ENCODE assay signal across 1 cellular context in the genomic region with DNA sequence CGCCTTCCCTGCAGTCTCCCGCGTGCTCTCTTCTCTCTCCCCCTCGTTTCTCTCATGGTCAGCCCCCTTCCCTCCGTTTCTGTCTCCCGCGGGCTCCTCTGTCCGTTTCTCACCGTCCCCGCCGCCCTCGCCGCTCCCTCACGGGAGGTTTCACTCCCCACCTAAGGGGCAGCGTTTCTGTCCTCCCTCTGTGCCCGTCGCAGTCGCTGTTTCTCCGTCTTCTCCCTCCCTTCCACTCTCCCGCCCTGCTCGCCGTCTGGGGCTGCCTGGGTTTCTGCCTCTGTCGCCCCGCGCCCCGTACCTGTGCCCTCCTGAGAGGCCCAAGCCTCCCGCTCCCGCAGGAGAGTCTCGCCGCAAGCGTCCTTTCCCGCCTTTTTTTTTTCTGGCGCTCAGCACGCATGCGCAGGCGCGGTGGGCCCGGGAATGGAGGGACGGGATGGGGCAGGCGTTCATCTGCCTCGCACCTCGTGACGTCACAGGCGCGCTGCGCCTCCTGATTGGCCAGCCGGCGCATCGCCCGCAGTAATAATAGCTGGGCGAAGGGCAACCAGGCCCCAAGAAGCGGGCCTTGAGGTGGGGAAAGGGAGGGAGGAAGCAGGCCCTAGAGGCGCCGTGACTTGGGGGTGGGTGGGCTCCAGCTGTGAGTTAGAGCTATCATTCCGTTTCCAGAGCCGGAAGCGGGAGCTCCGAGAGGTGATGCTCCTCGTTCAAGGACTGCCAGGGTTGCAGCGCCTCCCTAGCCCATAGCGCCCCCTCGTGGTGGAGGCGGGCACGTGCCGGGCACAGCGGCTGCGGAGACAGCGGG.
TF ChIP-seq lines count a peak whose summit lies in the region.

No MANE protein-coding gene starts in this region.

TF ChIP-seq in HepG2, 621 proteins besides CTCF, POLR2A, EP300 and RAD21 (continued from another document and continues in another):
- TF ChIP-seq, protein P1, sequence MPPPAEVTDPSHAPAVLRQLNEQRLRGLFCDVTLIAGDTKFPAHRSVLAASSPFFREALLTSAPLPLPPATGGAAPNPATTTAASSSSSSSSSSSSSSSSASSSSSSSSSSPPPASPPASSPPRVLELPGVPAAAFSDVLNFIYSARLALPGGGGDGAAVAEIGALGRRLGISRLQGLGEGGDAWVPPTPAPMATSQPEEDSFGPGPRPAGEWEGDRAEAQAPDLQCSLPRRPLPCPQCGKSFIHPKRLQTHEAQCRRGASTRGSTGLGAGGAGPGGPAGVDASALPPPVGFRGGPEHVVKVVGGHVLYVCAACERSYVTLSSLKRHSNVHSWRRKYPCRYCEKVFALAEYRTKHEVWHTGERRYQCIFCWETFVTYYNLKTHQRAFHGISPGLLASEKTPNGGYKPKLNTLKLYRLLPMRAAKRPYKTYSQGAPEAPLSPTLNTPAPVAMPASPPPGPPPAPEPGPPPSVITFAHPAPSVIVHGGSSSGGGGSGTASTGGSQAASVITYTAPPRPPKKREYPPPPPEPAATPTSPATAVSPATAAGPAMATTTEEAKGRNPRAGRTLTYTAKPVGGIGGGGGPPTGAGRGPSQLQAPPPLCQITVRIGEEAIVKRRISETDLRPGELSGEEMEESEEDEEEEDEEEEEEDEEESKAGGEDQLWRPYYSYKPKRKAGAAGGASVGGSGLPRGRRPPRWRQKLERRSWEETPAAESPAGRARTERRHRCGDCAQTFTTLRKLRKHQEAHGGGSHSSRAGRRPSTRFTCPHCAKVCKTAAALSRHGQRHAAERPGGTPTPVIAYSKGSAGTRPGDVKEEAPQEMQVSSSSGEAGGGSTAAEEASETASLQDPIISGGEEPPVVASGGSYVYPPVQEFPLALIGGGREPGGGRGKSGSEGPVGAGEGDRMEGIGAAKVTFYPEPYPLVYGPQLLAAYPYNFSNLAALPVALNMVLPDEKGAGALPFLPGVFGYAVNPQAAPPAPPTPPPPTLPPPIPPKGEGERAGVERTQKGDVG (CRISPR knock-in tag; IDR thresholded peaks at IDR 0.05; ENCODE audit: borderline replicate concordance), result peak; percentile 67; the same call in 1 of the 2 replicates
- peak; percentile 84 for TF ChIP-seq HOXA3 (CRISPR knock-in tag; IDR thresholded peaks at IDR 0.05)
- TF ChIP-seq, protein P2, sequence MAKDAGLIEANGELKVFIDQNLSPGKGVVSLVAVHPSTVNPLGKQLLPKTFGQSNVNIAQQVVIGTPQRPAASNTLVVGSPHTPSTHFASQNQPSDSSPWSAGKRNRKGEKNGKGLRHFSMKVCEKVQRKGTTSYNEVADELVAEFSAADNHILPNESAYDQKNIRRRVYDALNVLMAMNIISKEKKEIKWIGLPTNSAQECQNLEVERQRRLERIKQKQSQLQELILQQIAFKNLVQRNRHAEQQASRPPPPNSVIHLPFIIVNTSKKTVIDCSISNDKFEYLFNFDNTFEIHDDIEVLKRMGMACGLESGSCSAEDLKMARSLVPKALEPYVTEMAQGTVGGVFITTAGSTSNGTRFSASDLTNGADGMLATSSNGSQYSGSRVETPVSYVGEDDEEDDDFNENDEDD (CRISPR knock-in tag; IDR thresholded peaks at IDR 0.05; ENCODE audit: borderline replicate concordance), result peak; percentile 88; the same call in 1 of the 2 replicates
- TF ChIP-seq MEIS2 (CRISPR knock-in tag; IDR thresholded peaks at IDR 0.05), result 0 out of 2 replicates have a peak, but pooled peaks have one; percentile 56
- TF ChIP-seq ERF (CRISPR knock-in tag; IDR thresholded peaks at IDR 0.05), result peak; percentile 55; the same call in 1 of the 2 replicates
- 0 out of 2 replicates have a peak, but pooled peaks have one; percentile 30 for TF ChIP-seq KDM4B (CRISPR knock-in tag; IDR thresholded peaks at IDR 0.05)
- TF ChIP-seq TEAD3 (CRISPR knock-in tag; optimal IDR thresholded peaks at IDR 0.05; ENCODE audit: borderline replicate concordance), result peak; percentile 69
- TF ChIP-seq MED1 (CRISPR knock-in tag; IDR thresholded peaks at IDR 0.05), result 0 out of 2 replicates have a peak, but pooled peaks have one; percentile 8
- TF ChIP-seq, protein P3, sequence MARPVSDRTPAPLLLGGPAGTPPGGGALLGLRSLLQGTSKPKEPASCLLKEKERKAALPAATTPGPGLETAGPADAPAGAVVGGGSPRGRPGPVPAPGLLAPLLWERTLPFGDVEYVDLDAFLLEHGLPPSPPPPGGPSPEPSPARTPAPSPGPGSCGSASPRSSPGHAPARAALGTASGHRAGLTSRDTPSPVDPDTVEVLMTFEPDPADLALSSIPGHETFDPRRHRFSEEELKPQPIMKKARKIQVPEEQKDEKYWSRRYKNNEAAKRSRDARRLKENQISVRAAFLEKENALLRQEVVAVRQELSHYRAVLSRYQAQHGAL (CRISPR knock-in tag; IDR thresholded peaks at IDR 0.05; ENCODE audit: not compliant biosample characterization), result peak; percentile 56
- TF ChIP-seq ZNF562 (CRISPR knock-in tag; IDR thresholded peaks at IDR 0.05; ENCODE audit: borderline replicate concordance), result 0 out of 2 replicates have a peak, but pooled peaks have one; percentile 54
- TF ChIP-seq ZNF263 (CRISPR knock-in tag; IDR thresholded peaks at IDR 0.05), result peak; percentile 39; the same call in 1 of the 2 replicates
- TF ChIP-seq ZFY (CRISPR knock-in tag; IDR thresholded peaks at IDR 0.05), result peak; percentile 46; the same call in 1 of the 2 replicates
- TF ChIP-seq ZNF20 (CRISPR knock-in tag; IDR thresholded peaks at IDR 0.05), result no peak
- 0 out of 2 replicates have a peak, but pooled peaks have one; percentile 53 for TF ChIP-seq ZNF205 (CRISPR knock-in tag; IDR thresholded peaks at IDR 0.05)
- TF ChIP-seq, protein P4, sequence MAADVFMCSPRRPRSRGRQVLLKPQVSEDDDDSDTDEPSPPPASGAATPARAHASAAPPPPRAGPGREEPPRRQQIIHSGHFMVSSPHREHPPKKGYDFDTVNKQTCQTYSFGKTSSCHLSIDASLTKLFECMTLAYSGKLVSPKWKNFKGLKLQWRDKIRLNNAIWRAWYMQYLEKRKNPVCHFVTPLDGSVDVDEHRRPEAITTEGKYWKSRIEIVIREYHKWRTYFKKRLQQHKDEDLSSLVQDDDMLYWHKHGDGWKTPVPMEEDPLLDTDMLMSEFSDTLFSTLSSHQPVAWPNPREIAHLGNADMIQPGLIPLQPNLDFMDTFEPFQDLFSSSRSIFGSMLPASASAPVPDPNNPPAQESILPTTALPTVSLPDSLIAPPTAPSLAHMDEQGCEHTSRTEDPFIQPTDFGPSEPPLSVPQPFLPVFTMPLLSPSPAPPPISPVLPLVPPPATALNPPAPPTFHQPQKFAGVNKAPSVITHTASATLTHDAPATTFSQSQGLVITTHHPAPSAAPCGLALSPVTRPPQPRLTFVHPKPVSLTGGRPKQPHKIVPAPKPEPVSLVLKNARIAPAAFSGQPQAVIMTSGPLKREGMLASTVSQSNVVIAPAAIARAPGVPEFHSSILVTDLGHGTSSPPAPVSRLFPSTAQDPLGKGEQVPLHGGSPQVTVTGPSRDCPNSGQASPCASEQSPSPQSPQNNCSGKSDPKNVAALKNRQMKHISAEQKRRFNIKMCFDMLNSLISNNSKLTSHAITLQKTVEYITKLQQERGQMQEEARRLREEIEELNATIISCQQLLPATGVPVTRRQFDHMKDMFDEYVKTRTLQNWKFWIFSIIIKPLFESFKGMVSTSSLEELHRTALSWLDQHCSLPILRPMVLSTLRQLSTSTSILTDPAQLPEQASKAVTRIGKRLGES (CRISPR knock-in tag; IDR thresholded peaks at IDR 0.05; ENCODE audit: borderline replicate concordance), result no peak
- TF ChIP-seq, protein P5, sequence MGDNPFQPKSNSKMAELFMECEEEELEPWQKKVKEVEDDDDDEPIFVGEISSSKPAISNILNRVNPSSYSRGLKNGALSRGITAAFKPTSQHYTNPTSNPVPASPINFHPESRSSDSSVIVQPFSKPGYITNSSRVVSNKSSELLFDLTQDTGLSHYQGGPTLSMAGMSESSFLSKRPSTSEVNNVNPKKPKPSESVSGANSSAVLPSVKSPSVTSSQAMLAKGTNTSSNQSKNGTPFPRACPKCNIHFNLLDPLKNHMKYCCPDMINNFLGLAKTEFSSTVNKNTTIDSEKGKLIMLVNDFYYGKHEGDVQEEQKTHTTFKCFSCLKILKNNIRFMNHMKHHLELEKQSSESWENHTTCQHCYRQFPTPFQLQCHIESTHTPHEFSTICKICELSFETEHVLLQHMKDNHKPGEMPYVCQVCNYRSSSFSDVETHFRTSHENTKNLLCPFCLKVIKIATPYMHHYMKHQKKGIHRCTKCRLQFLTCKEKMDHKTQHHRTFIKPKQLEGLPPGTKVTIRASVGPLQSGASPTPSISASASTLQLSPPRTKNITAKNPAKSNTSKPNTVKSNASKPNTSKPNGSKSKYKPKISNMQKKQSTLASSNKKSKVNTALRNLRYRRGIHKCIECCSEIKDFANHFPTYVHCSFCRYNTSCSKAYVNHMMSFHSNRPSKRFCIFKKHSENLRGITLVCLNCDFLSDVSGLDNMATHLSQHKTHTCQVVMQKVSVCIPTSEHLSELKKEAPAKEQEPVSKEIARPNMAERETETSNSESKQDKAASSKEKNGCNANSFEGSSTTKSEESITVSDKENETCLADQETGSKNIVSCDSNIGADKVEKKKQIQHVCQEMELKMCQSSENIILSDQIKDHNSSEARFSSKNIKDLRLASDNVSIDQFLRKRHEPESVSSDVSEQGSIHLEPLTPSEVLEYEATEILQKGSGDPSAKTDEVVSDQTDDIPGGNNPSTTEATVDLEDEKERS (CRISPR knock-in tag; IDR thresholded peaks at IDR 0.05), result 0 out of 2 replicates have a peak, but pooled peaks have one; percentile 38
- peak; percentile 73 for TF ChIP-seq THAP11 (CRISPR knock-in tag; IDR thresholded peaks at IDR 0.05)
- peak; percentile 45 for TF ChIP-seq ZNF781 (CRISPR knock-in tag; IDR thresholded peaks at IDR 0.05; ENCODE audit: borderline replicate concordance, not compliant biosample characterization)
- TF ChIP-seq RCOR2 (CRISPR knock-in tag; IDR thresholded peaks at IDR 0.05), result no peak
- TF ChIP-seq CREB1 (IDR thresholded peaks at IDR 0.05), result peak; percentile 99
- TF ChIP-seq CREB1 (CRISPR knock-in tag; IDR thresholded peaks at IDR 0.05), result peak; percentile 98
- TF ChIP-seq RFX5 (IDR thresholded peaks at IDR 0.05; ENCODE audit: low read depth, low read length), result peak; percentile 99
- no peak for TF ChIP-seq THYN1 (CRISPR knock-in tag; IDR thresholded peaks at IDR 0.05; ENCODE audit: borderline replicate concordance, low read depth)
- peak; percentile 32; the same call in 1 of the 2 replicates for TF ChIP-seq ZNF768 (CRISPR knock-in tag; IDR thresholded peaks at IDR 0.05)
- TF ChIP-seq, protein P6, sequence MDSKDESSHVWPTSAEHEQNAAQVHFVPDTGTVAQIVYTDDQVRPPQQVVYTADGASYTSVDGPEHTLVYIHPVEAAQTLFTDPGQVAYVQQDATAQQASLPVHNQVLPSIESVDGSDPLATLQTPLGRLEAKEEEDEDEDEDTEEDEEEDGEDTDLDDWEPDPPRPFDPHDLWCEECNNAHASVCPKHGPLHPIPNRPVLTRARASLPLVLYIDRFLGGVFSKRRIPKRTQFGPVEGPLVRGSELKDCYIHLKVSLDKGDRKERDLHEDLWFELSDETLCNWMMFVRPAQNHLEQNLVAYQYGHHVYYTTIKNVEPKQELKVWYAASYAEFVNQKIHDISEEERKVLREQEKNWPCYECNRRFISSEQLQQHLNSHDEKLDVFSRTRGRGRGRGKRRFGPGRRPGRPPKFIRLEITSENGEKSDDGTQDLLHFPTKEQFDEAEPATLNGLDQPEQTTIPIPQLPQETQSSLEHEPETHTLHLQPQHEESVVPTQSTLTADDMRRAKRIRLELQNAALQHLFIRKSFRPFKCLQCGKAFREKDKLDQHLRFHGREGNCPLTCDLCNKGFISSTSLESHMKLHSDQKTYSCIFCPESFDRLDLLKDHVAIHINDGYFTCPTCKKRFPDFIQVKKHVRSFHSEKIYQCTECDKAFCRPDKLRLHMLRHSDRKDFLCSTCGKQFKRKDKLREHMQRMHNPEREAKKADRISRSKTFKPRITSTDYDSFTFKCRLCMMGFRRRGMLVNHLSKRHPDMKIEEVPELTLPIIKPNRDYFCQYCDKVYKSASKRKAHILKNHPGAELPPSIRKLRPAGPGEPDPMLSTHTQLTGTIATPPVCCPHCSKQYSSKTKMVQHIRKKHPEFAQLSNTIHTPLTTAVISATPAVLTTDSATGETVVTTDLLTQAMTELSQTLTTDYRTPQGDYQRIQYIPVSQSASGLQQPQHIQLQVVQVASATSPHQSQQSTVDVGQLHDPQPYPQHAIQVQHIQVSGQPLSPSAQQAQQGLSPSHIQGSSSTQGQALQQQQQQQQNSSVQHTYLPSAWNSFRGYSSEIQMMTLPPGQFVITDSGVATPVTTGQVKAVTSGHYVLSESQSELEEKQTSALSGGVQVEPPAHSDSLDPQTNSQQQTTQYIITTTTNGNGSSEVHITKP (CRISPR knock-in tag; IDR thresholded peaks at IDR 0.05; ENCODE audit: low read depth), result no peak; the same call in 1 of the 2 replicates
- TF ChIP-seq TARDBP (CRISPR knock-in tag; IDR thresholded peaks at IDR 0.05), result peak; percentile 35; the same call in 1 of the 2 replicates
- TF ChIP-seq, protein P7, sequence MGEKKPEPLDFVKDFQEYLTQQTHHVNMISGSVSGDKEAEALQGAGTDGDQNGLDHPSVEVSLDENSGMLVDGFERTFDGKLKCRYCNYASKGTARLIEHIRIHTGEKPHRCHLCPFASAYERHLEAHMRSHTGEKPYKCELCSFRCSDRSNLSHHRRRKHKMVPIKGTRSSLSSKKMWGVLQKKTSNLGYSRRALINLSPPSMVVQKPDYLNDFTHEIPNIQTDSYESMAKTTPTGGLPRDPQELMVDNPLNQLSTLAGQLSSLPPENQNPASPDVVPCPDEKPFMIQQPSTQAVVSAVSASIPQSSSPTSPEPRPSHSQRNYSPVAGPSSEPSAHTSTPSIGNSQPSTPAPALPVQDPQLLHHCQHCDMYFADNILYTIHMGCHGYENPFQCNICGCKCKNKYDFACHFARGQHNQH (CRISPR knock-in tag; IDR thresholded peaks at IDR 0.05), result peak; percentile 20; the same call in 1 of the 2 replicates
- TF ChIP-seq KLF16 (CRISPR knock-in tag; IDR thresholded peaks at IDR 0.05), result peak in 1 of 2 experiments; percentile 66; a peak in 1 of 4 replicates
- peak; percentile 53; the same call in 1 of the 2 replicates for TF ChIP-seq ELF3 (CRISPR knock-in tag; IDR thresholded peaks at IDR 0.05)
- TF ChIP-seq, protein P8, sequence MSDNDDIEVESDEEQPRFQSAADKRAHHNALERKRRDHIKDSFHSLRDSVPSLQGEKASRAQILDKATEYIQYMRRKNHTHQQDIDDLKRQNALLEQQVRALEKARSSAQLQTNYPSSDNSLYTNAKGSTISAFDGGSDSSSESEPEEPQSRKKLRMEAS (IDR thresholded peaks at IDR 0.05), result peak; percentile 82
- TF ChIP-seq ETV5 (CRISPR knock-in tag; IDR thresholded peaks at IDR 0.05; ENCODE audit: borderline replicate concordance), result peak; percentile 72; the same call in 1 of the 2 replicates
- TF ChIP-seq ZNF343 (CRISPR knock-in tag; IDR thresholded peaks at IDR 0.05), result no peak; the same call in 1 of the 2 replicates
